ENCODE assay signal across 32 cellular contexts in the genomic region with DNA sequence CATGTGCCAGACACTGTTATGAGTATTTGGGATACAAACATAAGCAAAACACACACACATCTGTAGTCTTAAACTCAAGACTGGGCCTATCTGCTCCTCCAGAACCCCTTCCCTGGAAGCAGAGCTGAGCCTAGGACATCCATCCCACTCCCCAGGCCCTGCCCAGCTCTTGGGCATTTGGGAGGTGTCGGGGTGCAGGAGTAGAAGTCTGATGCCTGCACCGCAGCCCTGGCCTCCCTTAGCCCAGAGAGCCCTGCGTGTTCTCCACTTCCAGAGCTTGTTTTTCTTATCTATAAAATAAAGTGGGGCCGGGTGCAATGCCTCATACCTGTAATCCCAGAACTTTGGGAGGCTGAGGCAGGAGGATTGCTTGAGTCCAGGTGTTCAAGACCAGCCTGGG.
"Had no signal": no experiment of that assay in that cellular context is flagged by ENCODE, and none has a peak within 500 bp of the region (broad histone marks: within the 10 kb centered on the region; RNA-seq: fewer than 3 reads in every experiment).

No MANE protein-coding gene starts in this region.

- H3K4me3 Mint-ChIP-seq: activated B cell treated with CpG ODN at 0.5 μM for 24 hours; activated CD4-positive, alpha-beta memory T cell treated with anti-CD3 and anti-CD28 coated beads for 36 hours; activated naive CD4-positive, alpha-beta T cell treated with anti-CD3 and anti-CD28 coated beads for 36 hours; activated naive CD8-positive, alpha-beta T cell; activated naive CD8-positive, alpha-beta T cell treated with anti-CD3 and anti-CD28 coated beads, Interleukin-2, amount 50 U/mL, for 24 hours; activated T-cell treated with anti-CD3 and anti-CD28 coated beads, Interleukin-2, amount 50 U/mL, for 72 hours; brain had no signal

- H3K4me1 Mint-ChIP-seq: activated B cell treated with CpG ODN at 0.5 μM for 24 hours had no signal

- ATAC-seq: activated naive CD8-positive, alpha-beta T cell treated with anti-CD3 and anti-CD28 coated beads, Interleukin-2, amount 50 U/mL, for 24 hours; Right ventricle myocardium inferior had no signal

- H3K27ac Mint-ChIP-seq: activated B cell treated with CpG ODN at 0.5 μM for 24 hours; activated CD4-positive, alpha-beta memory T cell treated with anti-CD3 and anti-CD28 coated beads for 36 hours; activated naive CD4-positive, alpha-beta T cell treated with anti-CD3 and anti-CD28 coated beads for 36 hours; activated naive CD8-positive, alpha-beta T cell; activated naive CD8-positive, alpha-beta T cell treated with anti-CD3 and anti-CD28 coated beads, Interleukin-2, amount 50 U/mL, for 24 hours; activated T-cell treated with anti-CD3 and anti-CD28 coated beads, Interleukin-2, amount 50 U/mL, for 72 hours; activated T-helper 2 cell treated with anti-CD3 and anti-CD28 coated beads, Interferon-gamma antibody, Interleukin-2, Interleukin-4, amounts not matched to agents 10 μg/mL and 5 μg/mL and 100 μg/mL, durations not matched to agents 14 hours and 24 hours and 36 hours; brain had no signal

- H3K9me3 ChIP-seq: Peyer's patch had no signal

- H3K4me1 ChIP-seq: Peyer's patch had no signal

- DNase-seq: activated B cell treated with CpG ODN at 0.5 μM for 24 hours; activated CD4-positive, alpha-beta memory T cell treated with anti-CD3 and anti-CD28 coated beads for 36 hours; activated CD4-positive, alpha-beta T cell treated with anti-CD3 and anti-CD28 coated beads for 4 hours; activated CD4-positive, alpha-beta T cell treated with anti-CD3 and anti-CD28 coated beads, Interleukin-2, amount 50 U/mL, for 1 hour; activated CD4-positive, CD25-positive, alpha-beta regulatory T cell treated with anti-CD3 and anti-CD28 coated beads, Interleukin-2, amount 50 U/mL, for 72 hours; activated gamma-delta T cell; activated naive CD4-positive, alpha-beta T cell treated with anti-CD3 and anti-CD28 coated beads for 36 hours; activated naive CD8-positive, alpha-beta T cell treated with anti-CD3 and anti-CD28 coated beads, Interleukin-2, amount 50 U/mL, for 24 hours; activated T-cell treated with anti-CD3 and anti-CD28 coated beads, Interleukin-2, amount 50 U/mL, for 1 hour; activated T-cell treated with anti-CD3 and anti-CD28 coated beads, Interleukin-2, amount 50 U/mL, for 72 hours; anterior cingulate cortex; caudate nucleus; cerebellar nuclear complex; NCI-H1092 treated with DMSO at 0.1 percent for 48 hours; NCI-H1417; NCI-H146; NCI-H187; NCI-H226; NCI-H446 treated with DMSO at 0.1 percent for 48 hours; NCI-H524; Peyer's patch; RPMI8226; SW 1271; T-helper 1 cell; T-helper 2 cell; T-helper 9 cell had no signal

- H3K27me3 Mint-ChIP-seq: activated B cell treated with CpG ODN at 0.5 μM for 24 hours; activated CD4-positive, alpha-beta memory T cell treated with anti-CD3 and anti-CD28 coated beads for 36 hours; activated naive CD8-positive, alpha-beta T cell; activated naive CD8-positive, alpha-beta T cell treated with anti-CD3 and anti-CD28 coated beads, Interleukin-2, amount 50 U/mL, for 24 hours; brain had no signal

- H3K27ac ChIP-seq: KMS-11, Peyer's patch, VCaP had no signal

- H3K4me3 ChIP-seq: Peyer's patch had no signal

- H3K27me3 ChIP-seq: Peyer's patch had no signal

- H3K9me3 Mint-ChIP-seq: activated B cell treated with CpG ODN at 0.5 μM for 24 hours; activated CD4-positive, alpha-beta memory T cell treated with anti-CD3 and anti-CD28 coated beads for 36 hours; activated naive CD8-positive, alpha-beta T cell treated with anti-CD3 and anti-CD28 coated beads, Interleukin-2, amount 50 U/mL, for 24 hours; activated T-helper 2 cell treated with anti-CD3 and anti-CD28 coated beads, Interferon-gamma antibody, Interleukin-2, Interleukin-4, amounts not matched to agents 10 μg/mL and 5 μg/mL and 100 μg/mL, durations not matched to agents 14 hours and 24 hours and 36 hours had no signal
